In the genomic region with DNA sequence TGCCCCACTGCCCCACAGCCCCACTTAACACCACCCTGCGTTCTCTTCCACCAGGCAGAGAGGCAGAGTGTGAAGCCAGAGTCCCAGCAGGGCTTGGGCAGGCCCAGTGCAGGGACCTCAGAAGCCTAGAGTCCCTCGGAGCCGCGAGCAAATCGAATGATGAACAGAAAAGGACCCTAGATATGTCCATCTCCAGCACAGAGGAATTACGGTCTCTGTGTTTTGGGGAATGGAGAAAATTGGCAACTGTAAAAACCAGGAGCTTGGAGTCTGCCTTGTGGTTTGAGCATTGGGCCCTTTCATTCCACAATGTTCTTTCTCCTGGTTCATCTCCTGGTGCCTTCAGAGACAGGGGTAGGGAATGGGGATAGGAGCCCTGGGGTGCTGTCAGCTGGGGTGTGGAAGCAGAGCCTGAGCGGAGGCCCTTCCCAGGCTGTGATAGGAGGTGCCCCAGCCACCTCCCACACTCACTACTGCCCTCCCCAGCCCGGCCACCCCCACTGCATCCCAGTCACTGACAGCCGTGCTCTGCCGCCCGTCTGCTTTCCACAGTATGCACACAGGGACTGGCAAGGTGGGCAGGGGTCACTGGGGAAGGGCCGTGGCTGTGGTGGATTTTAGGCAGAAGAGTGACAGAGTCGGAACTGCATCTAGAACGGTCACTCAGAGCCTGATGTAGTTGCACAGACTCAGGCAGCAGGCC, we compare ENCODE assay signal across 1 cellular context.
TF ChIP-seq lines count a peak whose summit lies in the region.

No MANE protein-coding gene starts in this region.

TF ChIP-seq in GM12878, 131 proteins besides CTCF, POLR2A, EP300 and RAD21 (continued from another document):
- no peak for TF ChIP-seq ZBTB40 (IDR thresholded peaks at IDR 0.05; ENCODE audit: borderline replicate concordance)
- TF ChIP-seq ASH2L (IDR thresholded peaks at IDR 0.05; ENCODE audit: borderline replicate concordance, low read depth), result no peak
- TF ChIP-seq ETV6 (conservative IDR thresholded peaks at IDR 0.05 in 1 of 2, IDR thresholded peaks at IDR 0.05 in 1 of 2; ENCODE audit: borderline replicate concordance in 1 of 2, low read depth in 1 of 2), result 0 out of 4 replicates have a peak, but pooled peaks of 1 of the 2 experiments have one; percentile 56
- TF ChIP-seq STAT3 (IDR thresholded peaks at IDR 0.05; ENCODE audit: low read depth, low read length), result no peak
- 0 out of 2 replicates have a peak, but pooled peaks have one; percentile 28 for TF ChIP-seq NFXL1 (IDR thresholded peaks at IDR 0.05; ENCODE audit: borderline replicate concordance)
- TF ChIP-seq NR2C2 (IDR thresholded peaks at IDR 0.05; ENCODE audit: borderline replicate concordance, control insufficient read depth, insufficient read length, low read depth), result no peak
TF ChIP-seq in GM12878: peak in this region for 2.
